Comparison of ENCODE assay signal across 8 cellular contexts in the genomic region with DNA sequence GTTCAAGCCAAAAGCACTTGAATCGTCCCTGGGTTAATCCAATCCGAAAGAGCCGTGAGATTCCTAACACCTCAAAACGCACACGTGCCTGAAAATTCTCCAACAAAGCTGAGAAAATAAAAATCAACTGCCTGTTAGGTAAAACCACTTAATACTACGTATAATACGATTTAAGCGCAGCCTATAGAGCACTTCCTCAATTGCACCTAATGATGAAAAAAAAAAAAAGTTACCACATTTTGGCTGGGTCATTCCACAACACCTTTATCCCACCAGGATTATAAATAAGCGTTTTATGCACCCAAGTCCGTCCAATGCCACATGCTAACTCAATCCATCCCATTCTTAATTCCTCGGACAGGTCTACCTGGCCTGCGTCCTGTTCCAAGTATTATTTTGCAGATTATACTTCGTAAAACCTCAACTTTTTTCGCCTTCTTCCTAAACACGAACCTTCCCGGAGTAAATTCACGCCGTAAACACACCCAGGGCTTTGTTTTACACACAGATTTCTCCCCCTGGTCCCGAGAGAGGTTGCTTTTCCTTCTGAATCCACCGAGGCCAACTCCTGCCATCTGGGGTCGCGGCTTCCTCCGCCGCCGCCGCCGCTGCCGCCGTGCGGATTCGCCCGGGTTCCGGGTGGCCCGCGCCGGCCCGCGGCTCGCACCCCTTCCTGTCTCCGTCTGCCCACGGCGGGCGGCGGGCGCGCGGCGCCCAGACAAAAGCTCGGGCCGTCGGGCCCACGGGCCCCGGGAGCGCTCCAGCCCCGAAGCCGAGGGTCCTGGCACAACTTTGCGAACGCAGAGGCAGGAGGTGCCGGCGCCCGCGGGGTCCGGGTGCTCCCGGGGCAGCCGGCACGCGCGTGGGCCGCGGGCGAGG.
A peak's percentile ranks its signal among the peaks of the same experiment; 100 is the strongest.
DNase-seq lines count a peak whose midpoint lies in the region; ATAC-seq and TF ChIP-seq lines count a peak whose summit lies in the region.

No MANE protein-coding gene starts in this region.

- peak overlapping the region; percentile 6 for H3K14ac ChIP-seq in IMR-90 (replicated peaks; ENCODE audit: low read depth, low read length)

- H3K4me1 Mint-ChIP-seq in Calu3 (ENCODE audit: low read depth, unreplicated experiment) (peaks cover 11% of the 10 kb centered on the region), naive B cell (peaks cover 36 to 63% (median 59%) of the 10 kb centered on the region in 3 donors)

- H2AFZ ChIP-seq in IMR-90 (replicated peaks; ENCODE audit: low read length, poor library complexity) = peak overlapping the region; percentile 81

- TF ChIP-seq POLR2A in IMR-90 (IDR thresholded peaks at IDR 0.05; ENCODE audit: low read depth, low read length) (no peak), tibial nerve (IDR thresholded peaks at IDR 0.05) (no peak)

- H3K79me1 ChIP-seq in IMR-90 (ENCODE audit: low read depth in 1 of 2, low read length in 2 of 2) = peaks cover 17 to 55% of the 10 kb centered on the region in 2 experiments

- H3K9me1 ChIP-seq in IMR-90 (ENCODE audit: insufficient read depth, low read length) = peaks cover 5% of the 10 kb centered on the region; the same call in 1 of the 2 replicates

- intact Hi-C loops in Calu3 (cut with micrococcal nuclease; ENCODE audit: unreplicated experiment) (no loop called here), IMR-90 (cut with micrococcal nuclease) (no loop called here)

- CTCF ChIA-PET in Calu3 (lab: Charles Lee) = no interaction called here
- CTCF ChIA-PET in IMR-90 (lab: Yijun Ruan, JAX) = interaction anchor here (0.6 kb wide), 1 partner anchor 134 kb away, joined by 3 read pairs; no protein-coding TSS in a partner anchor

- H3K9me3 Mint-ChIP-seq in Calu3 (ENCODE audit: low read depth, unreplicated experiment) (no peaks in the 10 kb centered on the region), naive B cell (no peaks in the 10 kb centered on the region)

- peak overlapping the region; percentile 13; the same call in 1 of the 2 replicates for H3K4ac ChIP-seq in IMR-90 (ENCODE audit: low read depth, low read length)

- peak overlapping the region; percentile 73 for H2BK5ac ChIP-seq in IMR-90 (ENCODE audit: low read depth, low read length, poor library complexity, severe bottlenecking)

- H2AK9ac ChIP-seq in IMR-90 (replicated peaks; ENCODE audit: low read depth, low read length, poor library complexity) = peak overlapping the region; percentile 40

- H3K27me3 Mint-ChIP-seq in Calu3 (ENCODE audit: unreplicated experiment) = no peaks in the 10 kb centered on the region
- H3K27me3 Mint-ChIP-seq in naive B cell = no peaks in the 10 kb centered on the region

- H2BK120ac ChIP-seq in IMR-90 (ENCODE audit: low read depth, low read length) = no peak overlapping the region

- DNase-seq in Calu3 (peak; percentile 35), IMR-90 (no peak), ecto neural progenitor cell (ENCODE audit: low spot score) (peak; percentile 74), naive B cell (peak; percentile 60), tibial nerve (ENCODE audit: low spot score in 2 of 2) (no peak), SW 1271 (lab: John Stamatoyannopoulos, UW) (no peak)
- DNase-seq in activated CD4-positive, CD25-positive, alpha-beta regulatory T cell treated with anti-CD3 and anti-CD28 coated beads, Interleukin-2, amount 50 U/mL, for 72 hours = peak; percentile 51

- peak overlapping the region; percentile 42; the same call in 1 of the 2 replicates for H2AK5ac ChIP-seq in IMR-90 (ENCODE audit: low read depth, low read length)

- in situ Hi-C loops in IMR-90 (cut with MboI; ENCODE audit: low sequenced_read_pairs) = no loop called here

- BruUV-seq in Calu3 (replicated peaks; lab: Mats Ljungman, UMichigan) (TSS peak; percentile 73), IMR-90 (replicated peaks; lab: Mats Ljungman, UMichigan) (no TSS peak)

- peak; percentile 23 for ATAC-seq in GM21447 (IDR thresholded peaks at IDR 0.05; ENCODE audit: unreplicated experiment)
- ATAC-seq in IMR-90 (ENCODE audit: low read depth) = peak; percentile 3
- ATAC-seq in naive B cell (ENCODE audit: low read depth in 2 of 2) = no peak

- H3K36me3 Mint-ChIP-seq in Calu3 (ENCODE audit: insufficient read depth, unreplicated experiment) (peaks cover 11% of the 10 kb centered on the region), naive B cell (no peaks in the 10 kb centered on the region)

- H4K5ac ChIP-seq in IMR-90 (ENCODE audit: low read depth, low read length) = no peak overlapping the region; the same call in 1 of the 2 replicates

- peak overlapping the region; percentile 32 for H3K23ac ChIP-seq in IMR-90 (ENCODE audit: low read depth, low read length)

- peak overlapping the region; percentile 96 for H3K9ac ChIP-seq in IMR-90 (ENCODE audit: low read depth, low read length)

- peaks cover 3% of the 10 kb centered on the region; the same call in 1 of the 2 replicates for H3K4me1 ChIP-seq in IMR-90 (ENCODE audit: control insufficient read depth, insufficient read depth, low read length)
- peaks cover 0 to 31% (median 6%) of the 10 kb centered on the region in 4 donors for H3K4me1 ChIP-seq in tibial nerve

- H3K27ac Mint-ChIP-seq in Calu3 (ENCODE audit: unreplicated experiment) = peak overlapping the region; percentile 57
- H3K27ac Mint-ChIP-seq in naive B cell = peak overlapping the region; percentile 93 to 99 (median 99)

- H3K27me3 ChIP-seq in IMR-90 (ENCODE audit: control insufficient read depth, insufficient read depth, low read length) = no peaks in the 10 kb centered on the region
- no peaks in the 10 kb centered on the region for H3K27me3 ChIP-seq in tibial nerve

- no peak overlapping the region for H2BK20ac ChIP-seq in IMR-90 (ENCODE audit: low read depth, low read length)

- no peak overlapping the region for H2BK15ac ChIP-seq in IMR-90 (ENCODE audit: low read depth, low read length)

- H4K8ac ChIP-seq in IMR-90 (ENCODE audit: low read depth in 2 of 2, low read length in 2 of 2) = peak overlapping the region; percentile 26 to 42; a peak in 2 of 4 replicates

- POLR2A ChIA-PET in IMR-90 (lab: Charles Lee; ENCODE audit: unreplicated experiment) = interaction anchor here (0.6 kb wide), 1 partner anchor 45 kb away, joined by 7 read pairs; no protein-coding TSS in a partner anchor

- dilution Hi-C loops in IMR-90 (cut with HindIII; ENCODE audit: low sequenced_read_pairs, unreplicated experiment) = no loop called here

- H3K4me3 Mint-ChIP-seq in Calu3 (ENCODE audit: low read depth, unreplicated experiment) (peak overlapping the region; percentile 85), naive B cell (peak overlapping the region; percentile 92 to 99 (median 98))

- no peak for TF ChIP-seq RAD21 in IMR-90 (IDR thresholded peaks at IDR 0.05; ENCODE audit: low read length)

- H3K9me3 ChIP-seq in IMR-90 (ENCODE audit: control insufficient read depth, insufficient read depth, low read length) = no peaks in the 10 kb centered on the region
- H3K9me3 ChIP-seq in tibial nerve = no peaks in the 10 kb centered on the region

- 18% methylated on average over 19 of the region's 71 CpGs; no CpG with 5 or more reads in 1 of the 2 experiments for WGBS in IMR-90 (ENCODE audit: extremely low coverage in 2 of 2, insufficient read length in 1 of 2), 2 experiments
- 13 to 27% methylated on average over 40 to 66 of the region's 71 CpGs for WGBS in tibial nerve, 2 donors

- H3K4me3 ChIP-seq in IMR-90 (ENCODE audit: insufficient read depth, low read depth, low read length) = peak overlapping the region; percentile 78
- peak overlapping the region; percentile 34 to 87 (median 64) for H3K4me3 ChIP-seq in tibial nerve

- H3K18ac ChIP-seq in IMR-90 (ENCODE audit: low read depth, low read length) = no peak overlapping the region; the same call in 1 of the 2 replicates

- TF ChIP-seq EP300 in tibial nerve (IDR thresholded peaks at IDR 0.05) = no peak

- no peaks in the 10 kb centered on the region; the same call in 1 of the 2 replicates for H3K36me3 ChIP-seq in IMR-90 (ENCODE audit: control insufficient read depth, insufficient read depth, low read length)
- no peaks in the 10 kb centered on the region for H3K36me3 ChIP-seq in tibial nerve

- H4K20me1 ChIP-seq in IMR-90 (ENCODE audit: insufficient read depth, low read length) = peaks cover 38% of the 10 kb centered on the region

- no peak overlapping the region; the same call in 1 of the 2 replicates for H4K91ac ChIP-seq in IMR-90 (ENCODE audit: insufficient read depth, low read depth, low read length)

- TF ChIP-seq CTCF in Calu3 (IDR thresholded peaks at IDR 0.05; ENCODE audit: unreplicated experiment) = no peak
- no peak for TF ChIP-seq CTCF in IMR-90 (conservative IDR thresholded peaks at IDR 0.05; ENCODE audit: low read depth, low read length)
- TF ChIP-seq CTCF in tibial nerve (IDR thresholded peaks at IDR 0.05) = no peak

- peak overlapping the region; percentile 43; the same call in 1 of the 2 replicates for H3K56ac ChIP-seq in IMR-90 (ENCODE audit: extremely low read depth, insufficient read depth, low read length)

- H3K4me2 ChIP-seq in IMR-90 (ENCODE audit: low read depth, low read length) = peak overlapping the region; percentile 100

- H3K27ac ChIP-seq in IMR-90 (ENCODE audit: insufficient read depth, low read length) = peak overlapping the region; percentile 79
- H3K27ac ChIP-seq in tibial nerve = peak overlapping the region in 2 of 4 donors; percentile 62 to 67

TF ChIP-seq in IMR-90, 13 proteins besides CTCF, POLR2A, EP300 and RAD21:
- TF ChIP-seq BHLHE40 (IDR thresholded peaks at IDR 0.05; ENCODE audit: low read depth, low read length) = no peak

Comparison
In these comparisons a context has a peak if more than half of its experiments do, and no peak if none do; other contexts are left out.
1. DNase-seq: peak in Calu3 (single experiment), activated CD4-positive, CD25-positive, alpha-beta regulatory T cell treated with anti-CD3 and anti-CD28 coated beads, Interleukin-2, amount 50 U/mL, for 72 hours (single experiment), ecto neural progenitor cell (single experiment) and naive B cell (single experiment); none in IMR-90 (single experiment), tibial nerve (0 of 2) and SW 1271 (0 of 2).
2. ATAC-seq: peak in GM21447 (single experiment) and IMR-90 (single experiment); none in naive B cell (0 of 2).